ENCODE assay signal across 8 cellular contexts in genomic region chr7:7639421-7639820, GRCh38. TPM values are rescaled to one million over a fixed set of nuclear protein-coding genes. Genes with fewer than 3 reads are reported as not detected.
A peak's percentile ranks its signal among the peaks of the same experiment; 100 is the strongest.
DNase-seq lines count a peak whose midpoint lies in the region; ATAC-seq, FAIRE-seq and TF ChIP-seq lines count a peak whose summit lies in the region.

No MANE protein-coding gene starts in this region.

- H3K4me1 ChIP-seq in hepatocyte (ENCODE audit: insufficient read depth) (no peaks in the 10 kb centered on the region), stomach (peaks cover 11 to 33% (median 28%) of the 10 kb centered on the region in 4 donors)

- H4K20me1 ChIP-seq in hepatocyte (ENCODE audit: insufficient read depth, poor library complexity, severe bottlenecking) = no peaks in the 10 kb centered on the region

- H3K27ac Mint-ChIP-seq in activated B cell treated with CpG ODN at 0.5 μM for 24 hours = peak overlapping the region; percentile 97

- peak overlapping the region; percentile 44 for H3K4me3 ChIP-seq in hepatocyte
- H3K4me3 ChIP-seq in stomach = peak overlapping the region; percentile 71 to 84 (median 77)

- 24% methylated on average over 5 of the region's 5 CpGs for WGBS in hepatocyte (ENCODE audit: low lambda C conversion rate, missing lambda C conversion rate)
- WGBS in stomach, 5 donors = 14 to 25% (median 16%) methylated on average over 5 of the region's 5 CpGs

- H3K27me3 ChIP-seq in hepatocyte = no peaks in the 10 kb centered on the region
- no peaks in the 10 kb centered on the region for H3K27me3 ChIP-seq in stomach

- DNase-seq in NCI-H748 (lab: John Stamatoyannopoulos, UW; ENCODE audit: unreplicated experiment) = peak; percentile 43
- no peak for DNase-seq in NCI-H748 treated with DMSO at 0.1 percent for 48 hours (lab: John Stamatoyannopoulos, UW)
- DNase-seq in activated B cell treated with CpG ODN at 0.5 μM for 24 hours = no peak
- no peak for DNase-seq in hepatocyte (ENCODE audit: low spot score)
- no peak for DNase-seq in stomach
- DNase-seq in NCI-H2171 treated with DMSO at 0.1 percent for 48 hours (lab: John Stamatoyannopoulos, UW) = no peak
- no peak for DNase-seq in RCC 7860 (ENCODE audit: low spot score)

- no peaks in the 10 kb centered on the region for H3K9me2 ChIP-seq in hepatocyte (replicated peaks; ENCODE audit: insufficient read depth)

- no peak for TF ChIP-seq CTCF in activated B cell treated with CpG ODN at 0.5 μM for 24 hours (IDR thresholded peaks at IDR 0.05)
- TF ChIP-seq CTCF in hepatocyte (IDR thresholded peaks at IDR 0.05; ENCODE audit: poor library complexity) = no peak
- TF ChIP-seq CTCF in stomach (IDR thresholded peaks at IDR 0.05) = no peak

- peak overlapping the region; percentile 83 for H3K4me2 ChIP-seq in hepatocyte

- H3K36me3 ChIP-seq in hepatocyte (replicated peaks; ENCODE audit: insufficient read depth, low read depth) (no peaks in the 10 kb centered on the region), stomach (peaks cover 0 to 21% (median 17%) of the 10 kb centered on the region in 4 donors)

- ATAC-seq in activated B cell treated with CpG ODN at 0.5 μM for 24 hours (ENCODE audit: low read depth) (no peak), GM21619 (IDR thresholded peaks at IDR 0.05; ENCODE audit: unreplicated experiment) (no peak)

- CTCF ChIA-PET in activated B cell treated with CpG ODN at 0.5 μM for 24 hours (lab: Charles Lee) = interaction anchor here (0.8 to 2.2 kb wide), 2 partner anchors 42 to 551 kb away, joined by 3 to 8 read pairs; no protein-coding TSS in a partner anchor

- no peaks in the 10 kb centered on the region for H3K27me3 Mint-ChIP-seq in activated B cell treated with CpG ODN at 0.5 μM for 24 hours

- H2AFZ ChIP-seq in hepatocyte = peak overlapping the region; percentile 97

- H3K27ac ChIP-seq in hepatocyte (peak overlapping the region; percentile 54), stomach (peak overlapping the region; percentile 81 to 96 (median 95))

- peaks cover 25% of the 10 kb centered on the region for H3K79me2 ChIP-seq in hepatocyte

- H3K9me3 Mint-ChIP-seq in activated B cell treated with CpG ODN at 0.5 μM for 24 hours = no peaks in the 10 kb centered on the region

- FAIRE-seq in RCC 7860 (lab: Jason Lieb, UNC) = no peak

- no peak for TF ChIP-seq EP300 in stomach (IDR thresholded peaks at IDR 0.05)

- POLR2A ChIA-PET in activated B cell treated with CpG ODN at 0.5 μM for 24 hours (lab: Charles Lee) = interaction anchor here (1.0 to 2.6 kb wide), 10 partner anchors 42 to 538 kb away, joined by 3 to 43 read pairs (median 7); partner anchors contain the start of genes C1GALT1 and GLCCI1

- intact Hi-C loops in activated B cell treated with CpG ODN at 0.5 μM for 24 hours (cut with micrococcal nuclease) = no loop called here
- intact Hi-C loops in stomach (cut with DNase I; ENCODE audit: low total_unique reads) = no loop called here

- peak overlapping the region; percentile 97 for H3K4me3 Mint-ChIP-seq in activated B cell treated with CpG ODN at 0.5 μM for 24 hours

- H3K9me3 ChIP-seq in hepatocyte (ENCODE audit: low read depth) (no peaks in the 10 kb centered on the region), stomach (no peaks in the 10 kb centered on the region)

- H3K36me3 Mint-ChIP-seq in activated B cell treated with CpG ODN at 0.5 μM for 24 hours (ENCODE audit: low read depth) = peaks cover 55% of the 10 kb centered on the region

- H3K4me1 Mint-ChIP-seq in activated B cell treated with CpG ODN at 0.5 μM for 24 hours = peaks cover 38% of the 10 kb centered on the region

- no peak for TF ChIP-seq POLR2A in stomach (IDR thresholded peaks at IDR 0.05)

RNA-seq across cellular contexts. Expression of gene UMAD1, which starts 1.1 kb away (rescaled TPM):
- 13.9 and 15.4 TPM in 2 replicates for total RNA-seq in activated B cell treated with CpG ODN at 0.5 μM for 24 hours
- total RNA-seq in hepatocyte = 21.9 and 29.0 TPM in 2 replicates
- 15.7 and 19.9 TPM in 2 replicates for polyA plus RNA-seq in hepatocyte
- 100 to 1,000 TPM in 1 of 5 donors, 10 to 100 TPM in 4; 22.0 to 175 (median 37.9) TPM for total RNA-seq in stomach
- polyA plus RNA-seq in stomach = 10 to 100 TPM in 2 of 3 donors, 1 to 10 TPM in 1; 7.8 to 43.4 (median 21.5) TPM
